15 cellular contexts compared by ENCODE assay signal in genomic region chr4:123997116-123997515, GRCh38.
DNase-seq lines count a peak whose midpoint lies in the region; ATAC-seq and TF ChIP-seq lines count a peak whose summit lies in the region.
"Had no signal": no experiment of that assay in that cellular context is flagged by ENCODE, and none has a peak within 500 bp of the region (broad histone marks: within the 10 kb centered on the region; RNA-seq: fewer than 3 reads in every experiment).

No MANE protein-coding gene starts in this region.

- H2BK15ac ChIP-seq in neuronal stem cell (ENCODE audit: low read length): no peak overlapping the region

- H3K27ac Mint-ChIP-seq in activated CD4-positive, alpha-beta memory T cell treated with anti-CD3 and anti-CD28 coated beads for 36 hours: no peak overlapping the region
- H3K27ac Mint-ChIP-seq: CD4-positive, CD25-positive, alpha-beta regulatory T cell; stimulated activated effector memory CD8-positive, alpha-beta T cell treated with anti-CD3 and anti-CD28 coated beads, Interleukin-12 subunit alpha, Interleukin-12 subunit beta, amount 100 ng/mL, for 72 hours had no signal

- TF ChIP-seq EP300 in tibial nerve (IDR thresholded peaks at IDR 0.05): no peak

- no peak overlapping the region for H3K9ac ChIP-seq in neuronal stem cell (ENCODE audit: low read depth, low read length, poor library complexity)

- H2BK120ac ChIP-seq in neuronal stem cell (ENCODE audit: low read depth, low read length): no peak overlapping the region

- no peaks in the 10 kb centered on the region for H3K9me3 Mint-ChIP-seq in activated CD4-positive, alpha-beta memory T cell treated with anti-CD3 and anti-CD28 coated beads for 36 hours
- H3K9me3 Mint-ChIP-seq: stimulated activated effector memory CD8-positive, alpha-beta T cell treated with anti-CD3 and anti-CD28 coated beads, Interleukin-12 subunit alpha, Interleukin-12 subunit beta, amount 100 ng/mL, for 72 hours had no signal

- no peak overlapping the region for H2BK12ac ChIP-seq in neuronal stem cell (ENCODE audit: low read length)

- intact Hi-C loops in sciatic nerve (cut with DNase I): no loop called here
- intact Hi-C loops in activated CD4-positive, alpha-beta memory T cell treated with anti-CD3 and anti-CD28 coated beads for 36 hours (cut with micrococcal nuclease): no loop called here

- peak; percentile 31 for DNase-seq in EH (ENCODE audit: low read depth)
- peak; percentile 25 for DNase-seq in NCI-H1417 treated with DMSO at 0.1 percent for 48 hours (lab: John Stamatoyannopoulos, UW)
- DNase-seq in dermis blood vessel endothelial cell: peak; percentile 33
- peak; percentile 57 for DNase-seq in neuronal stem cell (ENCODE audit: low spot score)
- no peak for DNase-seq in sciatic nerve (ENCODE audit: low spot score)
- no peak for DNase-seq in activated effector memory CD4-positive, alpha-beta T cell treated with anti-CD3 and anti-CD28 coated beads, Interleukin-2, amount 50 U/mL, for 16 hours
- no peak for DNase-seq in tibial nerve (ENCODE audit: low spot score in 2 of 2)
- DNase-seq in activated CD4-positive, alpha-beta memory T cell treated with anti-CD3 and anti-CD28 coated beads for 36 hours: no peak
- DNase-seq: activated CD8-positive, alpha-beta memory T cell treated with anti-CD3 and anti-CD28 coated beads for 24 hours; activated gamma-delta T cell; CD4-positive, CD25-positive, alpha-beta regulatory T cell; stimulated activated CD4-positive, alpha-beta T cell treated with anti-CD3 and anti-CD28 coated beads, Interleukin-4, amount 100 ng/mL, for 4 hours had no signal

- no peak overlapping the region for H2BK5ac ChIP-seq in neuronal stem cell (ENCODE audit: low read length)

- H3K36me3 ChIP-seq in neuronal stem cell (replicated peaks in 1 of 2; ENCODE audit: control insufficient read depth in 2 of 2, insufficient read depth in 2 of 2, low read length in 2 of 2) (no peaks in the 10 kb centered on the region), tibial nerve (no peaks in the 10 kb centered on the region)
- H3K36me3 ChIP-seq: gastroesophageal sphincter, vagina had no signal

- H3K23ac ChIP-seq in neuronal stem cell (ENCODE audit: low read depth, low read length, poor library complexity): no peak overlapping the region

- no peak for ATAC-seq in sciatic nerve
- ATAC-seq: stimulated activated effector memory CD8-positive, alpha-beta T cell treated with anti-CD3 and anti-CD28 coated beads, Interleukin-12 subunit alpha, Interleukin-12 subunit beta, amount 100 ng/mL, for 72 hours had no signal

- H3K79me1 ChIP-seq in neuronal stem cell (ENCODE audit: low read depth, low read length): no peaks in the 10 kb centered on the region

- H3K14ac ChIP-seq in neuronal stem cell (ENCODE audit: low read length): no peak overlapping the region

- no peaks in the 10 kb centered on the region for H3K36me3 Mint-ChIP-seq in activated CD4-positive, alpha-beta memory T cell treated with anti-CD3 and anti-CD28 coated beads for 36 hours
- H3K36me3 Mint-ChIP-seq: CD4-positive, CD25-positive, alpha-beta regulatory T cell; stimulated activated effector memory CD8-positive, alpha-beta T cell treated with anti-CD3 and anti-CD28 coated beads, Interleukin-12 subunit alpha, Interleukin-12 subunit beta, amount 100 ng/mL, for 72 hours had no signal

- no peak overlapping the region for H3K18ac ChIP-seq in neuronal stem cell (ENCODE audit: low read length)

- H3K4me1 Mint-ChIP-seq in activated CD4-positive, alpha-beta memory T cell treated with anti-CD3 and anti-CD28 coated beads for 36 hours (ENCODE audit: low read depth): no peaks in the 10 kb centered on the region
- H3K4me1 Mint-ChIP-seq: CD4-positive, CD25-positive, alpha-beta regulatory T cell; stimulated activated effector memory CD8-positive, alpha-beta T cell treated with anti-CD3 and anti-CD28 coated beads, Interleukin-12 subunit alpha, Interleukin-12 subunit beta, amount 100 ng/mL, for 72 hours had no signal

- H3K9me3 ChIP-seq in neuronal stem cell (replicated peaks in 1 of 2; ENCODE audit: control insufficient read depth in 2 of 2, insufficient read depth in 1 of 2, low read depth in 1 of 2, low read length in 2 of 2) (peaks cover 3 to 32% of the 10 kb centered on the region in 2 donors), tibial nerve (peaks cover 0 to 7% (median 0%) of the 10 kb centered on the region in 4 donors)
- H3K9me3 ChIP-seq: vagina had no signal

- CTCF ChIA-PET in activated CD4-positive, alpha-beta memory T cell treated with anti-CD3 and anti-CD28 coated beads for 36 hours (lab: Charles Lee): no interaction called here

- no peak overlapping the region for H4K8ac ChIP-seq in neuronal stem cell (ENCODE audit: low read depth, low read length)

- H3K27me3 Mint-ChIP-seq in activated CD4-positive, alpha-beta memory T cell treated with anti-CD3 and anti-CD28 coated beads for 36 hours: no peaks in the 10 kb centered on the region
- H3K27me3 Mint-ChIP-seq: CD4-positive, CD25-positive, alpha-beta regulatory T cell had no signal

- H4K91ac ChIP-seq in neuronal stem cell (ENCODE audit: low read depth, low read length, poor library complexity): no peak overlapping the region

- H3K4me1 ChIP-seq in neuronal stem cell (ENCODE audit: control insufficient read depth in 2 of 2, insufficient read depth in 1 of 2, low read depth in 1 of 2, low read length in 2 of 2): peaks cover 2 to 12% of the 10 kb centered on the region in 2 donors
- H3K4me1 ChIP-seq in tibial nerve: no peaks in the 10 kb centered on the region
- H3K4me1 ChIP-seq: gastroesophageal sphincter, vagina had no signal

- no peak for TF ChIP-seq CTCF in tibial nerve (IDR thresholded peaks at IDR 0.05)

- peak overlapping the region; percentile 0 for H2AFZ ChIP-seq in neuronal stem cell (ENCODE audit: low read length)

- no peak overlapping the region for H3K4me3 ChIP-seq in neuronal stem cell (ENCODE audit: low read length in 2 of 2)
- no peak overlapping the region for H3K4me3 ChIP-seq in tibial nerve
- H3K4me3 ChIP-seq: gastroesophageal sphincter, vagina had no signal

- POLR2A ChIA-PET in activated CD4-positive, alpha-beta memory T cell treated with anti-CD3 and anti-CD28 coated beads for 36 hours (lab: Charles Lee): no interaction called here

- no peak overlapping the region for H3K4me3 Mint-ChIP-seq in activated CD4-positive, alpha-beta memory T cell treated with anti-CD3 and anti-CD28 coated beads for 36 hours
- H3K4me3 Mint-ChIP-seq: CD4-positive, CD25-positive, alpha-beta regulatory T cell; stimulated activated effector memory CD8-positive, alpha-beta T cell treated with anti-CD3 and anti-CD28 coated beads, Interleukin-12 subunit alpha, Interleukin-12 subunit beta, amount 100 ng/mL, for 72 hours had no signal

- no CpG with 5 or more reads among the region's 2 CpGs for WGBS in neuronal stem cell (ENCODE audit: extremely low coverage in 2 of 2, insufficient read length in 2 of 2, insufficient replicate concordance in 1 of 2), 2 donors
- WGBS in tibial nerve, 2 donors: 76 to 81% methylated on average over 2 of the region's 2 CpGs

- H3K4ac ChIP-seq in neuronal stem cell (ENCODE audit: low read length): no peak overlapping the region

- no peak overlapping the region for H3K4me2 ChIP-seq in neuronal stem cell (ENCODE audit: insufficient read depth, low read length, poor library complexity, severe bottlenecking)

- H3K27me3 ChIP-seq in neuronal stem cell (ENCODE audit: control insufficient read depth in 3 of 3, insufficient read depth in 3 of 3, low read depth in 1 of 3, low read length in 3 of 3) (no peaks in the 10 kb centered on the region), tibial nerve (no peaks in the 10 kb centered on the region)
- H3K27me3 ChIP-seq: gastroesophageal sphincter, vagina had no signal

- no peak overlapping the region for H2AK5ac ChIP-seq in neuronal stem cell (ENCODE audit: low read depth, low read length)

- H3K27ac ChIP-seq in neuronal stem cell (replicated peaks; ENCODE audit: low read length) (no peak overlapping the region), tibial nerve (no peak overlapping the region)
- H3K27ac ChIP-seq: gastroesophageal sphincter, vagina had no signal

- no peak for TF ChIP-seq POLR2A in tibial nerve (IDR thresholded peaks at IDR 0.05)

Comparison
In these comparisons a context has a peak if more than half of its experiments do, and no peak if none do; other contexts are left out.
1. DNase-seq: peak in EH (single experiment), NCI-H1417 treated with DMSO at 0.1 percent for 48 hours (single experiment), dermis blood vessel endothelial cell (single experiment) and neuronal stem cell (single experiment); none in sciatic nerve (single experiment), activated effector memory CD4-positive, alpha-beta T cell treated with anti-CD3 and anti-CD28 coated beads, Interleukin-2, amount 50 U/mL, for 16 hours (single experiment), tibial nerve (0 of 2) and activated CD4-positive, alpha-beta memory T cell treated with anti-CD3 and anti-CD28 coated beads for 36 hours (single experiment).